Comparison of ENCODE assay signal across 24 cellular contexts in genomic region chr10:3235395-3235794, GRCh38.
A peak's percentile ranks its signal among the peaks of the same experiment; 100 is the strongest.
DNase-seq lines count a peak whose midpoint lies in the region; ATAC-seq, FAIRE-seq and TF ChIP-seq lines count a peak whose summit lies in the region.
"Had no signal": no experiment of that assay in that cellular context is flagged by ENCODE, and none has a peak within 500 bp of the region (broad histone marks: within the 10 kb centered on the region; RNA-seq: fewer than 3 reads in every experiment).

No MANE protein-coding gene starts in this region.

- H3K9ac ChIP-seq in HepG2 (ENCODE audit: insufficient read depth, low read depth, low read length) (no peak overlapping the region), smooth muscle cell (ENCODE audit: low read depth) (no peak overlapping the region)
- H3K9ac ChIP-seq: BLaER1 treated with 17β-estradiol and CSF1 and Interleukin-3, amounts not matched to agents 10 nM and 100 nM had no signal

- CTCF ChIA-PET in HepG2 (lab: Yijun Ruan, JAX; ENCODE audit: low intra/inter-chr PET ratio, low total read pairs) = no interaction called here

- H3K4me1 ChIP-seq in HepG2 (ENCODE audit: insufficient read depth, low read length) (no peaks in the 10 kb centered on the region), right lobe of liver (no peaks in the 10 kb centered on the region), smooth muscle cell (ENCODE audit: low read depth) (no peaks in the 10 kb centered on the region)
- H3K4me1 ChIP-seq: BE2C, HAP-1 had no signal

- peaks cover 16% of the 10 kb centered on the region for H3F3A ChIP-seq in smooth muscle cell (ENCODE audit: low read depth)

- H4K20me1 ChIP-seq in HepG2 (ENCODE audit: insufficient read depth, low read length) (no peaks in the 10 kb centered on the region), smooth muscle cell (ENCODE audit: low read depth) (no peaks in the 10 kb centered on the region)

- TF ChIP-seq CTCF in HepG2 (CRISPR knock-in tag; IDR thresholded peaks at IDR 0.05) = no peak
- no peak for TF ChIP-seq CTCF in right lobe of liver (IDR thresholded peaks at IDR 0.05)
- no peak for TF ChIP-seq CTCF in smooth muscle cell (IDR thresholded peaks at IDR 0.05; ENCODE audit: borderline replicate concordance, insufficient read depth, poor library complexity, severe bottlenecking)

- H3K79me2 ChIP-seq in HepG2 (ENCODE audit: insufficient read depth, low read length) (no peaks in the 10 kb centered on the region), smooth muscle cell (ENCODE audit: low read depth) (no peaks in the 10 kb centered on the region)

- TF ChIP-seq EP300 in HepG2 (IDR thresholded peaks at IDR 0.05; ENCODE audit: low read depth in 2 of 2, low read length in 2 of 2) (no peak), HepG2 (CRISPR knock-in tag; IDR thresholded peaks at IDR 0.05; ENCODE audit: borderline replicate concordance) (no peak)

- POLR2A ChIA-PET in HepG2 (lab: Yijun Ruan, JAX) = no interaction called here

- no peak for FAIRE-seq in HepG2 (lab: Jason Lieb, UNC)
- FAIRE-seq: A204.1, D721Med, GM12891, GM18507, H54 had no signal

- H3K9me3 ChIP-seq in HepG2 (ENCODE audit: low read length) (no peaks in the 10 kb centered on the region), right lobe of liver (no peaks in the 10 kb centered on the region), smooth muscle cell (replicated peaks; ENCODE audit: low read depth) (no peaks in the 10 kb centered on the region)
- H3K9me3 ChIP-seq: BE2C, HAP-1 had no signal

- TF ChIP-seq POLR2A in HepG2 (IDR thresholded peaks at IDR 0.05; ENCODE audit: insufficient read depth in 1 of 2, low read depth in 2 of 2, low read length in 2 of 2) = no peak
- no peak for TF ChIP-seq POLR2A in right lobe of liver (IDR thresholded peaks at IDR 0.05)

- ATAC-seq in HepG2 (no peak), right lobe of liver (no peak), HG02759 (IDR thresholded peaks at IDR 0.05; ENCODE audit: unreplicated experiment) (no peak)

- no peak overlapping the region for H3K4me3 ChIP-seq in HepG2 (replicated peaks in 1 of 3; ENCODE audit: insufficient read depth in 1 of 3, low read depth in 2 of 3, low read length in 3 of 3)
- no peak overlapping the region for H3K4me3 ChIP-seq in right lobe of liver
- no peak overlapping the region for H3K4me3 ChIP-seq in smooth muscle cell
- H3K4me3 ChIP-seq: BLaER1 treated with 17β-estradiol and CSF1 and Interleukin-3, amounts not matched to agents 10 nM and 100 nM; HAP-1 had no signal

- H3K27ac ChIP-seq in HepG2 (ENCODE audit: extremely low read length, insufficient read depth, low read length) = no peak overlapping the region
- no peak overlapping the region for H3K27ac ChIP-seq in right lobe of liver
- H3K27ac ChIP-seq in smooth muscle cell (ENCODE audit: low read depth) = peak overlapping the region; percentile 13
- H3K27ac ChIP-seq: 22Rv1; BLaER1 treated with 17β-estradiol and CSF1 and Interleukin-3, amounts not matched to agents 10 nM and 100 nM had no signal

- DNase-seq in HepG2 (ENCODE audit: low spot score) = no peak
- no peak for DNase-seq in right lobe of liver
- peak; percentile 13 for DNase-seq in islet precursor cell
- DNase-seq in smooth muscle cell (lab: John Stamatoyannopoulos, UW; ENCODE audit: unreplicated experiment) = no peak
- no peak for DNase-seq in EL
- DNase-seq: ACHN; AML-193; BE2C; CD4-positive, alpha-beta T cell; CD8-positive, alpha-beta memory T cell; DMS 273 treated with DMSO at 0.1 percent for 48 hours; DMS79; GF-D8; GOT3; HFFc6 had no signal

- H3K36me3 ChIP-seq in HepG2 (replicated peaks in 1 of 2; ENCODE audit: control insufficient read depth in 1 of 2, insufficient read depth in 2 of 2, low read length in 2 of 2) = no peaks in the 10 kb centered on the region
- no peaks in the 10 kb centered on the region for H3K36me3 ChIP-seq in right lobe of liver
- no peaks in the 10 kb centered on the region for H3K36me3 ChIP-seq in smooth muscle cell (ENCODE audit: low read depth)
- H3K36me3 ChIP-seq: BE2C; BLaER1 treated with 17β-estradiol and CSF1 and Interleukin-3, amounts not matched to agents 10 nM and 100 nM; HAP-1 had no signal

- TF ChIP-seq RAD21 in HepG2 (CRISPR knock-in tag; IDR thresholded peaks at IDR 0.05) = no peak

- in situ Hi-C loops in HepG2 (cut with HindIII; ENCODE audit: extremely low pct_ligation_motif_present, low pct_unique_long_range_greater_than_20kb) = loop anchor here (25.0 kb wide), 1 partner anchor 527 kb away; no protein-coding TSS in a partner anchor

- no peak overlapping the region for H3K4me2 ChIP-seq in HepG2 (ENCODE audit: low read depth, low read length)
- peak overlapping the region; percentile 60 for H3K4me2 ChIP-seq in smooth muscle cell
- H3K4me2 ChIP-seq: BLaER1 treated with 17β-estradiol and CSF1 and Interleukin-3, amounts not matched to agents 10 nM and 100 nM had no signal

- H3K27me3 ChIP-seq in HepG2 (ENCODE audit: control insufficient read depth in 1 of 2, insufficient read depth in 2 of 2, low read length in 2 of 2) = peaks cover 3 to 53% of the 10 kb centered on the region in 2 experiments
- no peaks in the 10 kb centered on the region for H3K27me3 ChIP-seq in right lobe of liver
- no peaks in the 10 kb centered on the region for H3K27me3 ChIP-seq in smooth muscle cell (ENCODE audit: low read depth)
- H3K27me3 ChIP-seq: BE2C had no signal

- intact Hi-C loops in HepG2 (cut with micrococcal nuclease; ENCODE audit: unreplicated experiment) = loop anchor here (5.0 to 10.0 kb wide), 2 partner anchors 539 to 1422 kb away; no protein-coding TSS in a partner anchor
- intact Hi-C loops in right lobe of liver (cut with DNase I) = no loop called here

- H2AFZ ChIP-seq in HepG2 (ENCODE audit: low read length) (no peak overlapping the region), smooth muscle cell (ENCODE audit: low read depth) (no peak overlapping the region)

- BruUV-seq in HepG2 (replicated peaks; lab: Mats Ljungman, UMichigan) = no TSS peak

- WGBS in HepG2 (ENCODE audit: low lambda C conversion rate) = 25% methylated on average over 10 of the region's 10 CpGs
- 72% methylated on average over 9 of the region's 10 CpGs for WGBS in right lobe of liver (ENCODE audit: insufficient coverage, low coverage, low lambda C conversion rate, missing lambda C conversion rate)
- WGBS in smooth muscle cell (ENCODE audit: low lambda C conversion rate) = 92% methylated on average over 10 of the region's 10 CpGs

TF ChIP-seq in HepG2, 621 proteins besides CTCF, POLR2A, EP300 and RAD21:
- TF ChIP-seq MAFK (conservative IDR thresholded peaks at IDR 0.05 in 1 of 2, IDR thresholded peaks at IDR 0.05 in 1 of 2; ENCODE audit: low read length in 2 of 2) (peak; percentile 17 to 71; a peak in 2 of 4 replicates), ZNF674 (CRISPR knock-in tag; IDR thresholded peaks at IDR 0.05; ENCODE audit: low read depth) (no peak), MAFF (IDR thresholded peaks at IDR 0.05; ENCODE audit: low read depth, low read length) (peak; percentile 57), SPEN (CRISPR knock-in tag; IDR thresholded peaks at IDR 0.05; ENCODE audit: low read depth) (no peak), ZNF468 (CRISPR knock-in tag; IDR thresholded peaks at IDR 0.05) (no peak)
